ENCODE assay signal across 18 cellular contexts in the genomic region with DNA sequence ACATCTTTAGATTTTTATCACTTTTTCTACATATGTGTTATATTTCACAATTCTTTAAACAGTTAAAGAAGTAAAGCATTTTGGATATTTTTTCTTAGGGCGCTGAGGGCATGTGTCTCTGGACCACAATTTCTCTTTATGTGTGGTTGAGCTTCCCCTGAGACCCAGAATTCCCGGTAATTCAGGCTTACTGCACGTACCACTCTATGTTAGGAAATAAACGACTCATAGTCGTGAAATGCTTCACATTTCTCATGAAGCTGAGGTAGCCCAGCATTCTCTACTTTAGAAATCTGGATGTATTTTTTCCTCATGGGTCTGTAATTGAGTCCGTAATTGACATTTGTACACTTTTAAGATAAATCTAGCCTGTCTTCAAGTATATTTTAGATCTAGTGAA.
"Had no signal": no experiment of that assay in that cellular context is flagged by ENCODE, and none has a peak within 500 bp of the region (broad histone marks: within the 10 kb centered on the region; RNA-seq: fewer than 3 reads in every experiment).

No MANE protein-coding gene starts in this region.

- H3K4me1 ChIP-seq: body of pancreas, lower lobe of right lung, psoas muscle, sigmoid colon, thyroid gland had no signal

- ATAC-seq: activated CD8-positive, alpha-beta T cell treated with anti-CD3 and anti-CD28 coated beads for 36 hours; body of pancreas; left colon; lower lobe of right lung had no signal

- H3K36me3 ChIP-seq: lower lobe of right lung, sigmoid colon, thyroid gland, WERI-Rb-1 had no signal

- H3K27ac ChIP-seq: body of pancreas, coronary artery, lower lobe of right lung, psoas muscle, sigmoid colon, thyroid gland, WERI-Rb-1 had no signal

- DNase-seq: activated CD4-positive, alpha-beta T cell treated with anti-CD3 and anti-CD28 coated beads for 4 hours; activated CD8-positive, alpha-beta memory T cell treated with anti-CD3 and anti-CD28 coated beads, Interleukin-2, amount 50 U/mL, for 4 hours; activated CD8-positive, alpha-beta T cell treated with anti-CD3 and anti-CD28 coated beads for 36 hours; activated effector memory CD4-positive, alpha-beta T cell treated with anti-CD3 and anti-CD28 coated beads, Interleukin-2, amount 50 U/mL, for 16 hours; activated T-cell treated with anti-CD3 and anti-CD28 coated beads, Interleukin-2, amount 50 U/mL, for 48 hours; amniotic stem cell; body of pancreas; central memory CD4-positive, alpha-beta T cell; effector memory CD4-positive, alpha-beta T cell; left colon; lower lobe of right lung; psoas muscle; sigmoid colon; stimulated activated CD4-positive, alpha-beta T cell treated with anti-CD3 and anti-CD28 coated beads, Interleukin-12 subunit alpha, Interleukin-12 subunit beta, amount 100 ng/mL, for 4 hours; stimulated activated CD4-positive, alpha-beta T cell treated with anti-CD3 and anti-CD28 coated beads, Interleukin-2, amount 100 ng/mL, for 24 hours; thyroid gland; WERI-Rb-1 had no signal

- H3K27me3 ChIP-seq: body of pancreas, sigmoid colon, thyroid gland had no signal

- H3K9me3 ChIP-seq: body of pancreas, lower lobe of right lung, psoas muscle, sigmoid colon, thyroid gland had no signal

- H3K4me3 ChIP-seq: body of pancreas, coronary artery, lower lobe of right lung, psoas muscle, sigmoid colon, thyroid gland had no signal
